8 cellular contexts compared by ENCODE assay signal in the genomic region with DNA sequence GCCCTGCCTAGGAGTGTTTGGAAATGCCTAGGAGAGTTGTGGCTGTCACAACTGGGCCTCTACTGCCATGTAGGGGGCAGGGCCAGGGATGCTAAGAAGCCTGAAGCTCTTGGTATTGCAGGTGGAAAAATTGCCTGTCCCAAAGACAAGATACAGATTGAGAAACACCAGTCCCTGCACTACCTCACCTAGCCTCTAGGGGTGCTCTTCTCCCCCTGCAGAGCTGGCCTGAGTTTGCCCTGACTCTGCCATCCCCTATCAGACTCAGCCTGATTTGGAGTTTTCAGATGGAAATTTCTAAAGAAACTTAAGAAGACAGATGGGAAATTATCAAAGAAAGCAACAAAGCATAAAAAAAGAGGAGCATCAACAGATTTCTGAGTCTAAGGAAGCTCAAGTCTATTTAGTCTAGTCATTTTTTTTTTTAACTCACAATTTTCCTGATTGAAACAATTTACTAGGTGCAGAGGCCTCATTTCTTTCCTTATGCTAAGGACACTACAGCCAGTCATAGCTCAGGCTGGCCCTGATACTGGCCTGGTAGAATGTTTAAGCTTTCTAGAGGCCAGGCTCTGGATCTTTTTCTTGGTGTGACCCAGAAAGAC.
DNase-seq lines count a peak whose midpoint lies in the region; ATAC-seq lines count a peak whose summit lies in the region.

No MANE protein-coding gene starts in this region.

- H3K9me3 Mint-ChIP-seq in activated T-helper 2 cell treated with anti-CD3 and anti-CD28 coated beads, Interferon-gamma antibody, Interleukin-2, Interleukin-4, amounts not matched to agents 10 μg/mL and 5 μg/mL and 100 μg/mL, durations not matched to agents 14 hours and 24 hours and 36 hours: no peaks in the 10 kb centered on the region

- H3K27me3 Mint-ChIP-seq in activated T-helper 2 cell treated with anti-CD3 and anti-CD28 coated beads, Interferon-gamma antibody, Interleukin-2, Interleukin-4, amounts not matched to agents 10 μg/mL and 5 μg/mL and 100 μg/mL, durations not matched to agents 14 hours and 24 hours and 36 hours (ENCODE audit: low read depth): peaks cover 23% of the 10 kb centered on the region

- H3K27ac Mint-ChIP-seq in activated T-helper 2 cell treated with anti-CD3 and anti-CD28 coated beads, Interferon-gamma antibody, Interleukin-2, Interleukin-4, amounts not matched to agents 10 μg/mL and 5 μg/mL and 100 μg/mL, durations not matched to agents 14 hours and 24 hours and 36 hours: no peak overlapping the region

- DNase-seq in COLO668 (lab: John Stamatoyannopoulos, UW; ENCODE audit: unreplicated experiment) (peak; percentile 57), RKO (ENCODE audit: low spot score) (peak; percentile 52), head of caudate nucleus (peak in 33 of 42 donors; percentile 17 to 81 (median 47)), renal cortical epithelial cell (ENCODE audit: low read depth) (peak; percentile 45)
- peak; percentile 27 for DNase-seq in activated T-helper 2 cell treated with anti-CD3 and anti-CD28 coated beads, Interferon-gamma antibody, Interleukin-2, Interleukin-4, amounts not matched to agents 10 μg/mL and 5 μg/mL and 100 μg/mL, durations not matched to agents 14 hours and 24 hours and 36 hours (ENCODE audit: low spot score)

- H3K36me3 Mint-ChIP-seq in activated T-helper 2 cell treated with anti-CD3 and anti-CD28 coated beads, Interferon-gamma antibody, Interleukin-2, Interleukin-4, amounts not matched to agents 10 μg/mL and 5 μg/mL and 100 μg/mL, durations not matched to agents 14 hours and 24 hours and 36 hours (ENCODE audit: low read depth): no peaks in the 10 kb centered on the region

- intact Hi-C loops in activated T-helper 2 cell treated with anti-CD3 and anti-CD28 coated beads, Interferon-gamma antibody, Interleukin-2, Interleukin-4, amounts not matched to agents 10 μg/mL and 5 μg/mL and 100 μg/mL, durations not matched to agents 14 hours and 24 hours and 36 hours (cut with micrococcal nuclease): no loop called here
- intact Hi-C loops in head of caudate nucleus (cut with DNase I): no loop called here

- no peak overlapping the region for H3K4me3 Mint-ChIP-seq in activated T-helper 2 cell treated with anti-CD3 and anti-CD28 coated beads, Interferon-gamma antibody, Interleukin-2, Interleukin-4, amounts not matched to agents 10 μg/mL and 5 μg/mL and 100 μg/mL, durations not matched to agents 14 hours and 24 hours and 36 hours (ENCODE audit: low read depth)

- H3K4me1 Mint-ChIP-seq in activated T-helper 2 cell treated with anti-CD3 and anti-CD28 coated beads, Interferon-gamma antibody, Interleukin-2, Interleukin-4, amounts not matched to agents 10 μg/mL and 5 μg/mL and 100 μg/mL, durations not matched to agents 14 hours and 24 hours and 36 hours (ENCODE audit: low read depth): no peaks in the 10 kb centered on the region

- ATAC-seq in HG03108 (IDR thresholded peaks at IDR 0.05; ENCODE audit: unreplicated experiment) (peak; percentile 52), GM21529 (IDR thresholded peaks at IDR 0.05; ENCODE audit: unreplicated experiment) (no peak), HG02840 (IDR thresholded peaks at IDR 0.05; ENCODE audit: low FRiP score, unreplicated experiment) (no peak)
